8 cellular contexts compared by ENCODE assay signal in the genomic region with DNA sequence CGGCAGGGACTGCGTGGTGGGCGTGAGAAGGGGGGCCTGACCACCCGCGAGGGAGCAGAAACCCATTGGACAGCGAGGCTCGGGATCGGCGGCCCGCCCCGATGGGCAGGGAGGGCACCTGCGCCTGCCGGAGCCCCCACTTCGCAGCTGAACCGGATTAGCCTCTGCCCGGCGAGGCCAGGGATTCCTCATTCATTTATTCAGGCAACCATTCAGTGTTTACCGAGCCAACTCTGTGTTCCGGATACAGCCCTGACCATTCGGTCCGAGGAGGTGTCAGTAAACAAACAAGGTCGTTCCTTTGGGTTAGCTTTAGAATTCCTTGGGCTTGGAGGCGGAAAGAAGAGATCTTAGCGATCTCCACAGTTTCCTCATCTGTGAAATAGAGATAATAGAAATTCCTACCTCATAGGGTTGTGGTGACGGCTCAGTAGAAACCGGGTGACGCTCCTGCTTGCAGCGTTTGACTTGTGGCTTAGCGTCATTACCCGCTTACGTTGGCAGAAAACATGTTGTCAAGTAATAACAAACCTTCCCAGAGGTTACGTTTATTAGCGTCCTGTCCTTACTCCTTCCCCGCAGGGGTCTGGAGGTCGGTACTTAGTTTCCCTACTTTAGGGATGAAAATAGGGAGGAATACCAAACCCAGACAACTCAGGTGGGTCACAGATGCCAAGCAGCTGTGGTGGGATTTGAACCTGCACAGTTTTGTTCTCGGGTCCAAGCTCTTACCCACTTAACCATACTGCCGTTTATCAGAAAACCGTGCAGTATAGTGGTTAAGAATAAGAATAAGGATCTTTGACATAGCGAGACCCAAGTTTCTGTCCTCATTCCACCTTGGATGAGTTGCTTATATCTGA. TPM values are rescaled to one million over a fixed set of nuclear protein-coding genes. Genes with fewer than 3 reads are reported as not detected.
DNase-seq lines count a peak whose midpoint lies in the region; ATAC-seq, FAIRE-seq and TF ChIP-seq lines count a peak whose summit lies in the region.

No MANE protein-coding gene starts in this region.

- peak overlapping the region; percentile 90 for H3K9ac ChIP-seq in astrocyte (ENCODE audit: low read length)

- H3K4me1 ChIP-seq in astrocyte (ENCODE audit: insufficient read depth, low read length), result no peaks in the 10 kb centered on the region
- no peaks in the 10 kb centered on the region for H3K4me1 ChIP-seq in aorta (ENCODE audit: control insufficient read depth in 1 of 2, insufficient read depth in 2 of 2, low read length in 2 of 2)

- peaks cover 3% of the 10 kb centered on the region for H3K4me1 Mint-ChIP-seq in astrocyte (ENCODE audit: low read depth, unreplicated experiment)

- H3K9me3 Mint-ChIP-seq in astrocyte (ENCODE audit: unreplicated experiment), result no peaks in the 10 kb centered on the region

- peak overlapping the region; percentile 98 for H3K27ac Mint-ChIP-seq in astrocyte (ENCODE audit: unreplicated experiment)

- no peaks in the 10 kb centered on the region for H3K27me3 ChIP-seq in GM06990 (replicated peaks; ENCODE audit: control insufficient read depth, insufficient read depth, low read length)
- H3K27me3 ChIP-seq in astrocyte (ENCODE audit: insufficient read depth, low read length), result no peaks in the 10 kb centered on the region
- H3K27me3 ChIP-seq in aorta (ENCODE audit: control insufficient read depth in 1 of 2, insufficient read depth in 2 of 2, low read length in 1 of 2), result no peaks in the 10 kb centered on the region

- H3K79me2 ChIP-seq in astrocyte (ENCODE audit: insufficient read depth, low read length), result peaks cover 41% of the 10 kb centered on the region

- H3K27me3 Mint-ChIP-seq in astrocyte (ENCODE audit: low read depth, unreplicated experiment), result no peaks in the 10 kb centered on the region

- peak overlapping the region; percentile 89 for H3K4me3 ChIP-seq in GM06990 (replicated peaks; ENCODE audit: low read depth, low read length)
- peak overlapping the region; percentile 74 for H3K4me3 ChIP-seq in astrocyte (ENCODE audit: insufficient read depth, low read depth, low read length)
- peak overlapping the region; percentile 62 to 81 for H3K4me3 ChIP-seq in aorta (ENCODE audit: low read length in 2 of 2)

- H3K36me3 Mint-ChIP-seq in astrocyte (ENCODE audit: low read depth, unreplicated experiment), result peaks cover 2% of the 10 kb centered on the region

- H2AFZ ChIP-seq in astrocyte (ENCODE audit: low read depth, low read length), result peak overlapping the region; percentile 68

- 0% methylated on average over 39 of the region's 39 CpGs for WGBS in aorta, 2 donors

- intact Hi-C loops in aorta (cut with DNase I), result loop anchor here (1.0 to 2.0 kb wide), 4 partner anchors 103 to 297 kb away; partner anchors contain the start of genes MOSMO (in 1 of the 2) and PDZD9 (in 1 of the 2)

- TF ChIP-seq CTCF in GM06990 (IDR thresholded peaks at IDR 0.05; ENCODE audit: insufficient read depth, low read length, poor library complexity, severe bottlenecking) (no peak), astrocyte (IDR thresholded peaks at IDR 0.05; ENCODE audit: insufficient read depth, low read depth, low read length) (no peak)

- FAIRE-seq in astrocyte (lab: Jason Lieb, UNC), result no peak

- ATAC-seq in HG02852 (IDR thresholded peaks at IDR 0.05; ENCODE audit: unreplicated experiment), result peak; percentile 31
- peak; percentile 73 for ATAC-seq in aorta (ENCODE audit: low FRiP score)

- peak; percentile 71 for DNase-seq in GM06990 (ENCODE audit: extremely low read depth, insufficient read length)
- DNase-seq in NCI-H1694 (lab: John Stamatoyannopoulos, UW), result peak; percentile 95
- peak in 4 of 5 experiments; percentile 44 to 92 (median 76) for DNase-seq in T-helper 2 cell
- DNase-seq in astrocyte (ENCODE audit: low read depth), result peak; percentile 97
- DNase-seq in hippocampal formation (lab: John Stamatoyannopoulos, UW), result peak; percentile 58 to 60
- DNase-seq in retina, result peak; percentile 90
- DNase-seq in aorta, result peak in 1 of 2 donors; percentile 84

- peaks cover 6% of the 10 kb centered on the region for H3K36me3 ChIP-seq in GM06990 (ENCODE audit: control insufficient read depth, insufficient read depth, low read length)
- H3K36me3 ChIP-seq in astrocyte (ENCODE audit: insufficient read depth, low read length), result no peaks in the 10 kb centered on the region
- H3K36me3 ChIP-seq in aorta (ENCODE audit: control insufficient read depth in 1 of 2, insufficient read depth in 2 of 2, low read length in 1 of 2), result peaks cover 0 to 3% of the 10 kb centered on the region in 2 donors

- peak overlapping the region; percentile 91 for H3K4me2 ChIP-seq in astrocyte (ENCODE audit: low read length)

- H3K9me3 ChIP-seq in astrocyte (ENCODE audit: insufficient read depth, low read depth, low read length) (no peaks in the 10 kb centered on the region), aorta (ENCODE audit: control insufficient read depth, low read length) (no peaks in the 10 kb centered on the region)

- H4K20me1 ChIP-seq in astrocyte (ENCODE audit: insufficient read depth, low read length), result peaks cover 44% of the 10 kb centered on the region

- H3K27ac ChIP-seq in astrocyte (ENCODE audit: low read depth, low read length) (peak overlapping the region; percentile 89), aorta (ENCODE audit: low read depth in 1 of 2, low read length in 2 of 2) (peak overlapping the region; percentile 49 to 78)

- H3K4me3 Mint-ChIP-seq in astrocyte (ENCODE audit: unreplicated experiment), result peak overlapping the region; percentile 87

RNA-seq across cellular contexts. Expression of gene POLR3E, which starts 0.9 kb away (rescaled TPM):
- total RNA-seq in astrocyte (30.3 and 32.5 TPM in 2 replicates), aorta (10 to 100 TPM; 35.8 to 36.7 TPM)
- 10 to 100 TPM; 13.1 to 25.3 TPM for polyA plus RNA-seq in aorta
